In the genomic region with DNA sequence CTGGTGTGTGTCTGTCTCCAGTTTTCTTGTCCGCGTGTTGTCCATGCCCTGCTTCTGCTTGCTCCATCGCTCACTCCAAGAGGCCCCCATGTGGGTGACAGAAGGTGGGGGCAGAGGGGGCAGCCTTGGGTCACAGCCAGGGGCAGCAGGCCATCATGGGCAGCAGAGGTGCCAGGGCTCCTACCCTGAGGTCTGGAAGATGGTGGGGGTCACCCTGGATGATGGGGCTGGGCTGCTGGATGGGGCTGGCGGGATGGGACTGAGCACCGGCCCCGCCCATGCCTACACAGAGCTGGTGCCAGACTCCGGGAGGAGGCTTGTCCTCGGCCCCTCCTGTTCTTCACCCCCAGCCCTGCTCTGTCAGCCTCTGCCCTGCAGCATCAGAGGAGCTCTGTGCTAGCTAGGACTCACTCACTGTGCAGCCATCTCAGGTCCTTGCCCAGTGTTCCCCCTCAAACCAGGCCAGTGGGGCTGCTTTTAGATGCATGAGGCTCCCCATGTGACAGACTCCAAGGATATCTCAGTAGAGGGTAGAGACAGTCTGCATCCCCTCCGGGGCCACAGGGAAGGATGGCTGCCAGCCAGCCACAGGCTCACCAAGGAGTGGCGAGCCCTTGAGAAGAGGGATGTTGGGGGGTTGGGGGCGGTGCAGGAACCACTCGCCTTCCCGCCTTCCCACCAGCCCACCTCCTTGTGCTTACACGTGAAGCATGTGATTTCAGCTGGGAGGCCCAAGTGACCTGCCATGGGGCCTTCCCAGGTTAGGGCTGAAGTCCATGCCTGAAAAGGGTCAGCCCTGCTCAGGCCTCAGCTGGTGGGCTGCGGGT, we compare ENCODE assay signal across 1 cellular context.
TF ChIP-seq lines count a peak whose summit lies in the region.

No MANE protein-coding gene starts in this region.

TF ChIP-seq in SK-N-SH, 30 proteins besides CTCF, POLR2A, EP300 and RAD21 (continued from another document):
- TF ChIP-seq, protein P1, sequence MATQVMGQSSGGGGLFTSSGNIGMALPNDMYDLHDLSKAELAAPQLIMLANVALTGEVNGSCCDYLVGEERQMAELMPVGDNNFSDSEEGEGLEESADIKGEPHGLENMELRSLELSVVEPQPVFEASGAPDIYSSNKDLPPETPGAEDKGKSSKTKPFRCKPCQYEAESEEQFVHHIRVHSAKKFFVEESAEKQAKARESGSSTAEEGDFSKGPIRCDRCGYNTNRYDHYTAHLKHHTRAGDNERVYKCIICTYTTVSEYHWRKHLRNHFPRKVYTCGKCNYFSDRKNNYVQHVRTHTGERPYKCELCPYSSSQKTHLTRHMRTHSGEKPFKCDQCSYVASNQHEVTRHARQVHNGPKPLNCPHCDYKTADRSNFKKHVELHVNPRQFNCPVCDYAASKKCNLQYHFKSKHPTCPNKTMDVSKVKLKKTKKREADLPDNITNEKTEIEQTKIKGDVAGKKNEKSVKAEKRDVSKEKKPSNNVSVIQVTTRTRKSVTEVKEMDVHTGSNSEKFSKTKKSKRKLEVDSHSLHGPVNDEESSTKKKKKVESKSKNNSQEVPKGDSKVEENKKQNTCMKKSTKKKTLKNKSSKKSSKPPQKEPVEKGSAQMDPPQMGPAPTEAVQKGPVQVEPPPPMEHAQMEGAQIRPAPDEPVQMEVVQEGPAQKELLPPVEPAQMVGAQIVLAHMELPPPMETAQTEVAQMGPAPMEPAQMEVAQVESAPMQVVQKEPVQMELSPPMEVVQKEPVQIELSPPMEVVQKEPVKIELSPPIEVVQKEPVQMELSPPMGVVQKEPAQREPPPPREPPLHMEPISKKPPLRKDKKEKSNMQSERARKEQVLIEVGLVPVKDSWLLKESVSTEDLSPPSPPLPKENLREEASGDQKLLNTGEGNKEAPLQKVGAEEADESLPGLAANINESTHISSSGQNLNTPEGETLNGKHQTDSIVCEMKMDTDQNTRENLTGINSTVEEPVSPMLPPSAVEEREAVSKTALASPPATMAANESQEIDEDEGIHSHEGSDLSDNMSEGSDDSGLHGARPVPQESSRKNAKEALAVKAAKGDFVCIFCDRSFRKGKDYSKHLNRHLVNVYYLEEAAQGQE (IDR thresholded peaks at IDR 0.05; ENCODE audit: low read depth, low read length) = no peak
